9 cellular contexts compared by ENCODE assay signal in genomic region chr1:9234223-9235122, GRCh38. TPM values are rescaled to one million over a fixed set of nuclear protein-coding genes. Genes with fewer than 3 reads are reported as not detected.
DNase-seq lines count a peak whose midpoint lies in the region; ATAC-seq, FAIRE-seq and TF ChIP-seq lines count a peak whose summit lies in the region.
"Had no signal": no experiment of that assay in that cellular context is flagged by ENCODE, and none has a peak within 500 bp of the region (broad histone marks: within the 10 kb centered on the region; RNA-seq: fewer than 3 reads in every experiment).

H6PD (plus strand) TSS chr1:9234774; CDS start chr1:9244935, 10,161 bp downstream.

- peaks cover 41% of the 10 kb centered on the region for H3K4me1 Mint-ChIP-seq in activated CD4-positive, alpha-beta T cell treated with anti-CD3 and anti-CD28 coated beads for 36 hours

- H3K27me3 Mint-ChIP-seq in activated CD4-positive, alpha-beta T cell treated with anti-CD3 and anti-CD28 coated beads for 36 hours = no peaks in the 10 kb centered on the region

- H3K4me3 Mint-ChIP-seq in activated CD4-positive, alpha-beta T cell treated with anti-CD3 and anti-CD28 coated beads for 36 hours = peak within 1 kb of the TSS; percentile 82

- H3K4me3 ChIP-seq in A549 = peak within 1 kb of the TSS; percentile 93

- DNase-seq in A549 (ENCODE audit: low read depth in 1 of 2, low spot score in 1 of 2) (peak; percentile 78 to 90), NCI-H2196 (lab: John Stamatoyannopoulos, UW; ENCODE audit: unreplicated experiment) (peak; percentile 81), left kidney (ENCODE audit: low read depth, low spot score) (peak; percentile 92)
- peak; percentile 80 for DNase-seq in activated CD4-positive, alpha-beta T cell treated with anti-CD3 and anti-CD28 coated beads for 36 hours
- DNase-seq in stimulated activated CD4-positive, alpha-beta T cell treated with anti-CD3 and anti-CD28 coated beads, Interleukin-2, amount 100 ng/mL, for 24 hours = peak; percentile 75 to 76

- FAIRE-seq in A549 (lab: Jason Lieb, UNC) = no peak
- FAIRE-seq: TTC549 had no signal

- TF ChIP-seq RAD21 in A549 (conservative IDR thresholded peaks at IDR 0.05 in 1 of 2, IDR thresholded peaks at IDR 0.05 in 1 of 2) = no peak

- TF ChIP-seq CTCF in A549 (IDR thresholded peaks at IDR 0.05) = peak; percentile 50; the same call in 2 of the 3 replicates

- peak; percentile 91 for ATAC-seq in A549
- peak; percentile 84 for ATAC-seq in GM18498 (IDR thresholded peaks at IDR 0.05; ENCODE audit: unreplicated experiment)
- ATAC-seq in HG02884 (IDR thresholded peaks at IDR 0.05; ENCODE audit: unreplicated experiment) = peak; percentile 64
- ATAC-seq in activated CD4-positive, alpha-beta T cell treated with anti-CD3 and anti-CD28 coated beads for 36 hours = peak; percentile 76

- peak; percentile 77 for TF ChIP-seq POLR2A in A549 (IDR thresholded peaks at IDR 0.05; ENCODE audit: low read length)

- H3K27ac Mint-ChIP-seq in activated CD4-positive, alpha-beta T cell treated with anti-CD3 and anti-CD28 coated beads for 36 hours = peak within 1 kb of the TSS; percentile 90

- peak within 1 kb of the TSS; percentile 86 for H3K4me2 ChIP-seq in A549

- POLR2A ChIA-PET in A549 (lab: Yijun Ruan, JAX) = interaction anchor here (0.6 kb wide), 1 partner anchor 166 kb away, joined by 3 read pairs; no protein-coding TSS in a partner anchor
- POLR2A ChIA-PET in activated CD4-positive, alpha-beta T cell treated with anti-CD3 and anti-CD28 coated beads for 36 hours (lab: Charles Lee) = interaction anchor here (0.6 kb wide), 1 partner anchor 149 kb away, joined by 3 read pairs; no protein-coding TSS in a partner anchor

- no peaks in the 10 kb centered on the region for H3K9me3 Mint-ChIP-seq in activated CD4-positive, alpha-beta T cell treated with anti-CD3 and anti-CD28 coated beads for 36 hours (ENCODE audit: low read depth)

- peaks cover 22% of the 10 kb centered on the region for H3K4me1 ChIP-seq in A549

- peaks cover 1% of the 10 kb centered on the region for H3K36me3 Mint-ChIP-seq in activated CD4-positive, alpha-beta T cell treated with anti-CD3 and anti-CD28 coated beads for 36 hours (ENCODE audit: low read depth)

- peak within 1 kb of the TSS; percentile 98 to 99 for H3K27ac ChIP-seq in A549
- H3K27ac ChIP-seq in cingulate gyrus (ENCODE audit: low read depth, low read length) = peak within 1 kb of the TSS; percentile 83

- 2% methylated on average over 12 of the region's 111 CpGs for WGBS in A549 (ENCODE audit: missing lambda C conversion rate)

- intact Hi-C loops in activated CD4-positive, alpha-beta T cell treated with anti-CD3 and anti-CD28 coated beads for 36 hours (cut with DNase I, micrococcal nuclease) = loop anchor here in 1 of 2 experiments (1.0 to 10.0 kb wide), 7 partner anchors 40 to 590 kb away; partner anchors contain the start of genes CLSTN1, ENO1, GPR157 and SLC25A33

- H3K9me3 ChIP-seq in A549 = no peaks in the 10 kb centered on the region

- TF ChIP-seq EP300 in A549 (IDR thresholded peaks at IDR 0.05) = no peak

- CTCF ChIA-PET in A549 (lab: Yijun Ruan, JAX) = interaction anchor here (0.7 to 2.3 kb wide), 19 partner anchors 9 to 267 kb away, joined by 3 to 13 read pairs (median 4); no protein-coding TSS in a partner anchor
- CTCF ChIA-PET in activated CD4-positive, alpha-beta T cell treated with anti-CD3 and anti-CD28 coated beads for 36 hours (lab: Charles Lee) = interaction anchor here (0.7 to 1.8 kb wide), 4 partner anchors 12 to 263 kb away, joined by 3 to 5 read pairs (median 4); no protein-coding TSS in a partner anchor

TF ChIP-seq in A549, 52 proteins besides CTCF, POLR2A, EP300 and RAD21 (continues in another document):
- TF ChIP-seq POLR2AphosphoS2 (conservative IDR thresholded peaks at IDR 0.05; ENCODE audit: low read length) = no peak
- TF ChIP-seq RFX5 (IDR thresholded peaks at IDR 0.05) = no peak
- TF ChIP-seq HMGXB4 (CRISPR knock-in tag; IDR thresholded peaks at IDR 0.05; ENCODE audit: borderline replicate concordance) = no peak
- no peak for TF ChIP-seq FOSB (CRISPR knock-in tag; IDR thresholded peaks at IDR 0.05)
- TF ChIP-seq USF2 (IDR thresholded peaks at IDR 0.05) = no peak
- no peak for TF ChIP-seq NR3C1 (IDR thresholded peaks at IDR 0.05)
- no peak for TF ChIP-seq ZC3H11A (IDR thresholded peaks at IDR 0.05)
- no peak for TF ChIP-seq RARB (CRISPR knock-in tag; IDR thresholded peaks at IDR 0.05)
- no peak for TF ChIP-seq NPAS2 (CRISPR knock-in tag; IDR thresholded peaks at IDR 0.05; ENCODE audit: borderline replicate concordance)
- TF ChIP-seq ZNF302 (CRISPR knock-in tag; IDR thresholded peaks at IDR 0.05) = no peak
- peak; percentile 91 for TF ChIP-seq KDM1A (IDR thresholded peaks at IDR 0.05; ENCODE audit: low read depth)
- TF ChIP-seq CBX2 (IDR thresholded peaks at IDR 0.05; ENCODE audit: borderline replicate concordance, low read depth) = no peak
- no peak for TF ChIP-seq ELK1 (IDR thresholded peaks at IDR 0.05; ENCODE audit: low read depth, low read length)
- TF ChIP-seq CHD2 (IDR thresholded peaks at IDR 0.05; ENCODE audit: low read length, partially characterized antibody) = no peak
- no peak for TF ChIP-seq TFCP2L1 (CRISPR knock-in tag; IDR thresholded peaks at IDR 0.05)
- peak; percentile 70 to 75; a peak in 3 of 5 replicates for TF ChIP-seq JUN (IDR thresholded peaks at IDR 0.05)
- TF ChIP-seq HES2 (IDR thresholded peaks at IDR 0.05) = no peak
- TF ChIP-seq FOXS1 (CRISPR knock-in tag; IDR thresholded peaks at IDR 0.05) = no peak
- TF ChIP-seq MAZ (IDR thresholded peaks at IDR 0.05; ENCODE audit: borderline replicate concordance, low read depth, low read length) = peak; percentile 56; the same call in 1 of the 2 replicates
- 0 out of 3 replicates have a peak, but pooled peaks have one; percentile 19 for TF ChIP-seq SMC3 (IDR thresholded peaks at IDR 0.05)
- no peak for TF ChIP-seq RCOR1 (IDR thresholded peaks at IDR 0.05; ENCODE audit: low read depth, low read length)
- no peak for TF ChIP-seq KDM5A (IDR thresholded peaks at IDR 0.05)
- no peak for TF ChIP-seq GATA3 (IDR thresholded peaks at IDR 0.05; ENCODE audit: borderline replicate concordance)
- TF ChIP-seq CHD4 (IDR thresholded peaks at IDR 0.05; ENCODE audit: borderline replicate concordance) = peak; percentile 62; the same call in 1 of the 2 replicates
- no peak for TF ChIP-seq EHF (CRISPR knock-in tag; IDR thresholded peaks at IDR 0.05)
- no peak for TF ChIP-seq HOXA7 (CRISPR knock-in tag; IDR thresholded peaks at IDR 0.05)
- TF ChIP-seq E2F6 (IDR thresholded peaks at IDR 0.05; ENCODE audit: borderline replicate concordance, low read depth) = no peak
- no peak for TF ChIP-seq RNF2 (IDR thresholded peaks at IDR 0.05; ENCODE audit: borderline replicate concordance, low read depth)
- peak; percentile 48; the same call in 1 of the 2 replicates for TF ChIP-seq ESRRA (IDR thresholded peaks at IDR 0.05; ENCODE audit: borderline replicate concordance, low read length)

RNA-seq across cellular contexts. Expression of gene H6PD, which starts in this region (rescaled TPM):
- polyA plus RNA-seq in A549 (2011; rRNA removed) (7.9 and 9.8 TPM in 2 replicates), A549 (2017; fragmentation: RNase III; extraction: RNeasy Plus Mini Kit Qiagen cat#74134 plus additional on column Dnase treatment) (4.6 to 6.4 TPM (median 6.0 TPM) in 3 replicates)
- polyA plus RNA-seq in A549 (2012; cell fraction: cytosol; rRNA removed) = 3.7 and 6.0 TPM in 2 replicates
- polyA plus RNA-seq in A549 (2012; cell fraction: nucleus; rRNA removed) = 12.0 and 12.4 TPM in 2 replicates
- 8.7 and 10.4 TPM in 2 replicates for polyA minus RNA-seq in A549 (2011; rRNA and poly(A)+ RNA removed)
- total RNA-seq in activated CD4-positive, alpha-beta T cell treated with anti-CD3 and anti-CD28 coated beads for 36 hours = 1 to 10 TPM; 8.8 to 9.6 TPM

Comparison
In these comparisons a context has a peak if more than half of its experiments do, and no peak if none do; other contexts are left out.
1. Peak in every context shown above with its lines: DNase-seq, ATAC-seq, H3K4me3 ChIP-seq and H3K27ac ChIP-seq.